25 cellular contexts compared by ENCODE assay signal in genomic region chr16:83588070-83588469, GRCh38.
"Had no signal": no experiment of that assay in that cellular context is flagged by ENCODE, and none has a peak within 500 bp of the region (broad histone marks: within the 10 kb centered on the region; RNA-seq: fewer than 3 reads in every experiment).

No MANE protein-coding gene starts in this region.

- ATAC-seq: activated CD4-positive, CD25-positive, alpha-beta regulatory T cell treated with anti-CD3 and anti-CD28 coated beads, Interleukin-2, amount 50 U/mL, for 24 hours; activated CD8-positive, alpha-beta T cell treated with anti-CD3 and anti-CD28 coated beads for 36 hours; activated T-cell treated with anti-CD3 and anti-CD28 coated beads, Interleukin-2, amount 50 U/mL, for 72 hours; SK-N-SH treated with all-trans-retinoic acid at 6 μM for 48 hours had no signal

- H3K4me2 ChIP-seq: KMS-11 had no signal

- H3K36me3 ChIP-seq: SJSA1 had no signal

- H3K9me3 Mint-ChIP-seq: activated CD8-positive, alpha-beta T cell treated with anti-CD3 and anti-CD28 coated beads for 36 hours; activated T-helper 2 cell treated with anti-CD3 and anti-CD28 coated beads, Interferon-gamma antibody, Interleukin-2, Interleukin-4, amounts not matched to agents 10 μg/mL and 5 μg/mL and 100 μg/mL, durations not matched to agents 14 hours and 24 hours and 36 hours had no signal

- H3K27me3 Mint-ChIP-seq: activated CD8-positive, alpha-beta T cell treated with anti-CD3 and anti-CD28 coated beads for 36 hours had no signal

- H3K4me1 Mint-ChIP-seq: central memory CD8-positive, alpha-beta T cell had no signal

- H3K9ac ChIP-seq: KMS-11 had no signal

- H3K4me3 ChIP-seq: SJSA1 had no signal

- DNase-seq: activated CD4-positive, alpha-beta T cell treated with anti-CD3 and anti-CD28 coated beads for 4 hours; activated CD8-positive, alpha-beta memory T cell treated with anti-CD3 and anti-CD28 coated beads, Interleukin-2, amount 50 U/mL, for 4 hours; activated CD8-positive, alpha-beta T cell treated with anti-CD3 and anti-CD28 coated beads for 36 hours; activated naive CD4-positive, alpha-beta T cell treated with anti-CD3 and anti-CD28 coated beads, Interleukin-2, amount 50 U/mL, for 16 hours; activated T-cell treated with anti-CD3 and anti-CD28 coated beads, Interleukin-2, amount 50 U/mL, for 72 hours; aorta; MV-4-11; NCI-H1092 treated with DMSO at 0.1 percent for 48 hours; NCI-H1417 treated with DMSO at 0.1 percent for 48 hours; NCI-H1694; NCI-H2029; NCI-H2107; NCI-H2171 treated with DMSO at 0.1 percent for 48 hours; NCI-H226; NCI-H526 treated with DMSO at 0.1 percent for 48 hours; NCI-H82; SHP77; SW 1271 had no signal

- H3K27ac ChIP-seq: KMS-11, RWPE1, SJSA1 had no signal

- H3K4me3 Mint-ChIP-seq: activated CD8-positive, alpha-beta T cell treated with anti-CD3 and anti-CD28 coated beads for 36 hours; activated T-cell treated with anti-CD3 and anti-CD28 coated beads, Interleukin-2, amount 50 U/mL, for 72 hours; central memory CD8-positive, alpha-beta T cell had no signal

- H3K4me1 ChIP-seq: SJSA1 had no signal

- H3K27me3 ChIP-seq: SJSA1 had no signal

- H3K27ac Mint-ChIP-seq: activated CD8-positive, alpha-beta T cell treated with anti-CD3 and anti-CD28 coated beads for 36 hours; activated T-cell treated with anti-CD3 and anti-CD28 coated beads, Interleukin-2, amount 50 U/mL, for 72 hours; activated T-helper 2 cell treated with anti-CD3 and anti-CD28 coated beads, Interferon-gamma antibody, Interleukin-2, Interleukin-4, amounts not matched to agents 10 μg/mL and 5 μg/mL and 100 μg/mL, durations not matched to agents 14 hours and 24 hours and 36 hours had no signal

- H3K9me3 ChIP-seq: SJSA1 had no signal
